Comparison of ENCODE assay signal across 8 cellular contexts in the genomic region with DNA sequence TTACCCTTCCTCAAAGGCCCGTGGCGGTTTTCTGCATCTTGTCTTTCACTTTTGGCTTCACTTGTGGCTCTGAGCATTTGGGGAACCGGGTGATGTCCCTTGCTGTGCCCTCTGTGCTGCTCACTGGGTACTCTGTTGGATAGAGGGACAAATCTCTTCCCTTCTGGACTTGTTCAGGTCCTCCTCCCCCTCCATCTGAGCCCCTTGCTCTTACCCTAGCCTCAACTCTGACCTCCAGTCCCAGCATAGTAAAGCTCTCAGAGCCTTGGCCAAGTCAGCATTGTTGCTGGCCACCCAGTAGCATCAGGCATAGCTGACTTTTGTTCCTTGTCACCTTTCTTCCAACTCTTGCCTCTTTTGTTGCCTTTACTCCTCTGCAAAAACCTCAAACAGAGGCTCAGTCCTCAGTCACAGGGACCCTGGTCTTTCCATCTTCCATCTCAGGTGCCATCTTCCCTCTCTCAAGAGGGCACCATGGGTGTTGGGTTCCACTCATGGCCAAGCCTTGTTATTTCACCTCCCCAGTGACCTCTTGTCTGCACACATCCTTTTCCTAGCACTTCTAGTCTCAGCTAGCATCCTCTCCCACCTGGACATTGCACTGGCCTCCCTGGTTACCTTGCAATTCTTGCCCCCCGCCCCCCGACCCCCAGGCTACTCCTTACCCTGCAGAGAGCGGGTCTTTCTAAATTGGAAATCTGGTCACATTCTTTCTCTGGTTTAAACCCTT. TPM values are rescaled to one million over a fixed set of nuclear protein-coding genes. Genes with fewer than 3 reads are reported as not detected.
DNase-seq lines count a peak whose midpoint lies in the region; TF ChIP-seq lines count a peak whose summit lies in the region.

No MANE protein-coding gene starts in this region.

- H3K14ac ChIP-seq in neuronal stem cell (ENCODE audit: low read length) = no peak overlapping the region

- H3K36me3 ChIP-seq in neuronal stem cell (replicated peaks in 1 of 2; ENCODE audit: control insufficient read depth in 2 of 2, insufficient read depth in 2 of 2, low read length in 2 of 2) = peaks cover 10 to 21% of the 10 kb centered on the region in 2 donors
- H3K36me3 ChIP-seq in vagina = peaks cover 0 to 6% of the 10 kb centered on the region in 2 donors

- peaks cover 11 to 17% of the 10 kb centered on the region in 2 donors for H3K4me1 ChIP-seq in neuronal stem cell (ENCODE audit: control insufficient read depth in 2 of 2, insufficient read depth in 1 of 2, low read depth in 1 of 2, low read length in 2 of 2)
- H3K4me1 ChIP-seq in vagina = peaks cover 38% of the 10 kb centered on the region

- no peak overlapping the region for H2AK5ac ChIP-seq in neuronal stem cell (ENCODE audit: low read depth, low read length)

- peak overlapping the region; percentile 97 for H2AFZ ChIP-seq in neuronal stem cell (ENCODE audit: low read length)

- peak overlapping the region; percentile 91 to 98 (median 96) for H3K27ac Mint-ChIP-seq in CD14-positive monocyte
- H3K27ac Mint-ChIP-seq in endothelial cell (ENCODE audit: unreplicated experiment) = peak overlapping the region; percentile 90

- peaks cover 6% of the 10 kb centered on the region for H3K79me1 ChIP-seq in neuronal stem cell (ENCODE audit: low read depth, low read length)

- TF ChIP-seq CTCF in CD14-positive monocyte (IDR thresholded peaks at IDR 0.05) (no peak), HL-60 (IDR thresholded peaks at IDR 0.05; ENCODE audit: insufficient read depth, low read length) (no peak), endothelial cell (IDR thresholded peaks at IDR 0.05; ENCODE audit: unreplicated experiment) (no peak), vagina (IDR thresholded peaks at IDR 0.05) (no peak)

- peak overlapping the region; percentile 98 for H3K4me2 ChIP-seq in neuronal stem cell (ENCODE audit: insufficient read depth, low read length, poor library complexity, severe bottlenecking)

- no peak overlapping the region for H4K91ac ChIP-seq in neuronal stem cell (ENCODE audit: low read depth, low read length, poor library complexity)

- H3K9me3 Mint-ChIP-seq in CD14-positive monocyte (peaks cover 0 to 1% (median 0%) of the 10 kb centered on the region in 7 donors), endothelial cell (ENCODE audit: unreplicated experiment) (no peaks in the 10 kb centered on the region)

- TF ChIP-seq POLR2A in vagina (IDR thresholded peaks at IDR 0.05) = no peak

- no peak overlapping the region for H2BK12ac ChIP-seq in neuronal stem cell (ENCODE audit: low read length)

- H3K27ac ChIP-seq in HL-60 (replicated peaks) = peak overlapping the region; percentile 94
- H3K27ac ChIP-seq in neuronal stem cell (replicated peaks; ENCODE audit: low read length) = no peak overlapping the region
- peak overlapping the region; percentile 95 for H3K27ac ChIP-seq in vagina

- H3K18ac ChIP-seq in neuronal stem cell (ENCODE audit: low read length) = no peak overlapping the region

- H3K36me3 Mint-ChIP-seq in CD14-positive monocyte (peaks cover 30 to 53% of the 10 kb centered on the region in 2 donors), endothelial cell (ENCODE audit: low read depth, unreplicated experiment) (peaks cover 8% of the 10 kb centered on the region)

- H3K23ac ChIP-seq in neuronal stem cell (ENCODE audit: low read depth, low read length, poor library complexity) = no peak overlapping the region

- H2BK120ac ChIP-seq in neuronal stem cell (ENCODE audit: low read depth, low read length) = no peak overlapping the region

- DNase-seq in CD14-positive monocyte (ENCODE audit: low spot score) (peak; percentile 85), GM19238 (ENCODE audit: insufficient read length, low spot score) (peak; percentile 88), HL-60 (ENCODE audit: low read depth in 1 of 2, low spot score in 1 of 2) (peak; percentile 54 to 93), endothelial cell (ENCODE audit: low spot score) (no peak), neuronal stem cell (ENCODE audit: low spot score) (no peak), vagina (ENCODE audit: extremely low spot score in 2 of 2) (no peak), NCI-H226 (no peak)
- peak; percentile 84 for DNase-seq in activated CD4-positive, alpha-beta T cell treated with anti-CD3 and anti-CD28 coated beads for 48 hours

- H2BK15ac ChIP-seq in neuronal stem cell (ENCODE audit: low read length) = no peak overlapping the region

- peak overlapping the region; percentile 98 to 99 for H3K4me3 Mint-ChIP-seq in CD14-positive monocyte
- peak overlapping the region; percentile 98 for H3K4me3 Mint-ChIP-seq in endothelial cell (ENCODE audit: unreplicated experiment)

- H3K4me1 Mint-ChIP-seq in CD14-positive monocyte = peaks cover 36% of the 10 kb centered on the region
- H3K4me1 Mint-ChIP-seq in endothelial cell (ENCODE audit: unreplicated experiment) = peaks cover 18% of the 10 kb centered on the region

- H3K27me3 Mint-ChIP-seq in CD14-positive monocyte (ENCODE audit: low read depth in 3 of 3) (peaks cover 0 to 4% (median 0%) of the 10 kb centered on the region in 3 donors), endothelial cell (ENCODE audit: unreplicated experiment) (peaks cover 32% of the 10 kb centered on the region)

- no peak overlapping the region for H4K8ac ChIP-seq in neuronal stem cell (ENCODE audit: low read depth, low read length)

- WGBS in neuronal stem cell (ENCODE audit: extremely low coverage in 2 of 2, insufficient read length in 2 of 2, insufficient replicate concordance in 1 of 2), 2 donors = no CpG with 5 or more reads among the region's 6 CpGs

- H3K9ac ChIP-seq in neuronal stem cell (ENCODE audit: low read depth, low read length, poor library complexity) = no peak overlapping the region

- no peak overlapping the region for H2BK5ac ChIP-seq in neuronal stem cell (ENCODE audit: low read length)

- H3K27me3 ChIP-seq in HL-60 (ENCODE audit: insufficient read depth, poor library complexity, severe bottlenecking) (no peaks in the 10 kb centered on the region), neuronal stem cell (ENCODE audit: control insufficient read depth in 3 of 3, insufficient read depth in 3 of 3, low read depth in 1 of 3, low read length in 3 of 3) (peaks cover 0 to 4% (median 0%) of the 10 kb centered on the region in 3 experiments), vagina (no peaks in the 10 kb centered on the region)

- H3K4ac ChIP-seq in neuronal stem cell (ENCODE audit: low read length) = no peak overlapping the region

- intact Hi-C loops in CD14-positive monocyte (cut with micrococcal nuclease) (loop anchor here (5.0 to 10.0 kb wide), 5 partner anchors 45 to 130 kb away; a partner anchor contains a TSS), vagina (cut with DNase I) (loop anchor here (5.0 kb wide), 1 partner anchor 45 kb away; a partner anchor contains a TSS)

- peak overlapping the region; percentile 94 for H3K4me3 ChIP-seq in HL-60 (replicated peaks; ENCODE audit: insufficient read depth, low read length)
- peak overlapping the region; percentile 88 to 97 for H3K4me3 ChIP-seq in neuronal stem cell (ENCODE audit: low read length in 2 of 2)
- peak overlapping the region; percentile 82 to 97 for H3K4me3 ChIP-seq in vagina

- H3K9me3 ChIP-seq in neuronal stem cell (replicated peaks in 1 of 2; ENCODE audit: control insufficient read depth in 2 of 2, insufficient read depth in 1 of 2, low read depth in 1 of 2, low read length in 2 of 2) (no peaks in the 10 kb centered on the region), vagina (no peaks in the 10 kb centered on the region)

RNA-seq across cellular contexts. Expression of a gene that starts 0.4 kb away (rescaled TPM):
- 100 to 1,000 TPM; 609 to 798 TPM for polyA plus RNA-seq in CD14-positive monocyte
- 15.3 TPM for total RNA-seq in endothelial cell (ENCODE audit: unreplicated experiment)
- 9.9 TPM for polyA plus RNA-seq in neuronal stem cell (2013, experiment 1 of 2)
- polyA plus RNA-seq in neuronal stem cell (2013, experiment 2 of 2) = 10.6 TPM
- 45.2 TPM for total RNA-seq in vagina

RNA-seq across cellular contexts. Expression of a gene that starts 5.4 kb away (rescaled TPM):
- polyA plus RNA-seq in CD14-positive monocyte = 1 to 10 TPM in 1 of 2 donors, under 1 TPM in 1; 0.69 to 1.6 TPM
- total RNA-seq in endothelial cell (ENCODE audit: unreplicated experiment) (0.56 TPM), vagina (3.2 TPM)
- 0.46 TPM for polyA plus RNA-seq in neuronal stem cell (2013, experiment 1 of 2)
- polyA plus RNA-seq in neuronal stem cell (2013, experiment 2 of 2) = 0.43 TPM

RNA-seq across cellular contexts. Expression of a gene that starts 6.9 kb away (rescaled TPM):
- under 1 TPM in 1 of 2 donors, not detected in 1; 0.17 TPM for polyA plus RNA-seq in CD14-positive monocyte
- total RNA-seq in endothelial cell (ENCODE audit: unreplicated experiment) (17.0 TPM), vagina (33.4 TPM)
- polyA plus RNA-seq in neuronal stem cell (2013, experiment 1 of 2) = 13.5 TPM
- 14.5 TPM for polyA plus RNA-seq in neuronal stem cell (2013, experiment 2 of 2)

RNA-seq across cellular contexts. Expression of a gene that starts 31.4 kb away (rescaled TPM):
- 1 to 10 TPM; 7.3 to 7.7 TPM for polyA plus RNA-seq in CD14-positive monocyte
- total RNA-seq in endothelial cell (ENCODE audit: unreplicated experiment) (44.2 TPM), vagina (43.2 TPM)
- polyA plus RNA-seq in neuronal stem cell (2013, experiment 1 of 2) = 34.0 TPM
- 32.4 TPM for polyA plus RNA-seq in neuronal stem cell (2013, experiment 2 of 2)

RNA-seq across cellular contexts. Expression of a gene that starts 43.3 kb away (rescaled TPM):
- under 1 TPM; 0.20 to 0.25 TPM for polyA plus RNA-seq in CD14-positive monocyte
- total RNA-seq in endothelial cell (ENCODE audit: unreplicated experiment) (not detected), vagina (not detected)
- polyA plus RNA-seq in neuronal stem cell (2013, experiment 1 of 2) = 0.56 TPM
- 0.29 TPM for polyA plus RNA-seq in neuronal stem cell (2013, experiment 2 of 2)

Comparison
In these comparisons a context has a peak if more than half of its experiments do, and no peak if none do; other contexts are left out.
1. DNase-seq: peak in CD14-positive monocyte (single experiment), GM19238 (single experiment), HL-60 (2 of 2) and activated CD4-positive, alpha-beta T cell treated with anti-CD3 and anti-CD28 coated beads for 48 hours (single experiment); none in endothelial cell (single experiment), neuronal stem cell (single experiment), vagina (0 of 2) and NCI-H226 (single experiment).
2. Peak in every context shown above with its lines, with median percentiles within 50 percentile points of each other: H3K4me3 ChIP-seq.